In the genomic region with DNA sequence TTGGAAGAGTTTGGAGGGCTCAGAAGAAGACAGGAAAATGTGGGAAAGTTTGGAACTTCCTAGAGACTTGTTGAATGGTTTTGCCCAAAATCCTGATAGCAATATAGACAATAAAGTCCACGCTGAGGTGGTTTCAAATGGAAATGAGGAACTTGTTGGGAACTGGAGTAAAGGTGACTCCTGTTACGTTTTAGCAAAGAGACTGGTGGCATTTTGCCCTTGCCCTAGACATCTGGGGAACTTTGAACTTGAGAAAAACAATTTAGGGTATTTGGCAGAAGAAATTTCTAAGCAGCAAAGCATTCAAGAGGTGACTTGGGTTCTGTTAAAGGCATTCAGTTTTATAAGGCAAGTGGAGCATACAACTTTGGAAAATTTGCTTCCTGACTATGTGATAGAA, we compare ENCODE assay signal across 2 cellular contexts. TPM values are rescaled to one million over a fixed set of nuclear protein-coding genes. Genes with fewer than 3 reads are reported as not detected.
"Had no signal": no experiment of that assay in that cellular context is flagged by ENCODE, and none has a peak within 500 bp of the region (broad histone marks: within the 10 kb centered on the region; RNA-seq: fewer than 3 reads in every experiment).

No MANE protein-coding gene starts in this region.

RNA-seq across cellular contexts. Expression of a gene that starts 18.5 kb away (rescaled TPM):
- polyA plus RNA-seq: immature natural killer cell; naive thymus-derived CD4-positive, alpha-beta T cell had no signal
